In genomic region chr6:35259946-35260626, GRCh38 we compare ENCODE assay signal across 1 cellular context.
A peak's percentile ranks its signal among the peaks of the same experiment; 100 is the strongest.
TF ChIP-seq lines count a peak whose summit lies in the region.

No MANE protein-coding gene starts in this region.

TF ChIP-seq in H1, 55 proteins besides CTCF, POLR2A, EP300 and RAD21 (continued from another document):
- peak; percentile 53; the same call in 1 of the 2 replicates for TF ChIP-seq TEAD4 (IDR thresholded peaks at IDR 0.05; ENCODE audit: low read depth, low read length)
- TF ChIP-seq CHD7 (IDR thresholded peaks at IDR 0.05; ENCODE audit: insufficient replicate concordance, low read length): no peak
- TF ChIP-seq SP1 (IDR thresholded peaks at IDR 0.05; ENCODE audit: low read depth, low read length): peak; percentile 71; the same call in 1 of the 2 replicates
- peak; percentile 13 for TF ChIP-seq KDM4A (IDR thresholded peaks at IDR 0.05; ENCODE audit: low read depth, low read length, severe bottlenecking)
- TF ChIP-seq CTBP2 (IDR thresholded peaks at IDR 0.05; ENCODE audit: borderline replicate concordance, insufficient read depth, insufficient read length, low read length): no peak
- peak; percentile 79 for TF ChIP-seq TAF1 (IDR thresholded peaks at IDR 0.05; ENCODE audit: low read depth, low read length)
